10 cellular contexts compared by ENCODE assay signal in the genomic region with DNA sequence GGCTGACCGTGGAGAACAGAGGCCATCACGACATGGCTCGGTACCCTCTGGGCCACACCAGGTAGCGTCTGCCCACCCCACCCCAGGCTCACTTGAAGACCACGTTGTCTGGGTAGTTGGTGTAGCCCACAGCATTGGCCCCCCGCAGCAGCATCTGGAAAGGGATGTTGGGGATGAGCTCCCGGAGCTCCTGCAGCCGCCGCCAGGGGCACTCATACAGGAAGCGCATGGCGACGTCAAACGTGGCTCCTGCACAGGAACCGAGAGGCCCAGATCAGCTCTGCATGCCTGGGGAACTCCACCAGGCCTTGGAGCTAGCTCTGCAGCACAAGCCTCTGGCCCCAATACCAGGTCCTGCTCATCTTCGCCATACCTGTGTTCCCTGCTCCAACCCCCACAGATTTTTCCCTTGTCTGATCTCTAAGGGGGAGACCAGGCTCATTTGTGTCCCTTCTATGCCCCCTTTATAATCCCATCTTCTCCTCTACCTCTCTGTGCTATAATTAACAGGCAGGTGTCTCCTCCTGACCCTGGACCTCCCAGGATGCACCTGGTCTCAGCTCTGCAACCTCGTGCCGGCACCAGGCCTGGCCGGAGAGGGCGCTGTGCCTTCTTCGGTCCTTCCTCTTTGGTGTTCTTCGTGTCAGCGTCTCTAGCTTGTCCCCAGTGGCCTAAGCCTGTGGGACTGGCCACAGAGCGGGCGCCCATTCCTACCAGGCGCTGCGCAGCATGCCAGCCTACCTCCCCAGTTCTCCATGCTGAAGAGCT. TPM values are rescaled to one million over a fixed set of nuclear protein-coding genes. Genes with fewer than 3 reads are reported as not detected.
DNase-seq lines count a peak whose midpoint lies in the region; ATAC-seq and TF ChIP-seq lines count a peak whose summit lies in the region.
"Had no signal": no experiment of that assay in that cellular context is flagged by ENCODE, and none has a peak within 500 bp of the region (broad histone marks: within the 10 kb centered on the region; RNA-seq: fewer than 3 reads in every experiment).

No MANE protein-coding gene starts in this region.

- peaks cover 16% of the 10 kb centered on the region for H3K4me1 Mint-ChIP-seq in activated B cell treated with CpG ODN at 0.5 μM for 24 hours

- no peak overlapping the region for H3K4me3 Mint-ChIP-seq in activated B cell treated with CpG ODN at 0.5 μM for 24 hours

- H3K9me3 Mint-ChIP-seq in activated B cell treated with CpG ODN at 0.5 μM for 24 hours = no peaks in the 10 kb centered on the region

- ATAC-seq in activated B cell treated with CpG ODN at 0.5 μM for 24 hours (ENCODE audit: low read depth) (peak; percentile 9), omental fat pad (ENCODE audit: low FRiP score) (no peak)

- H3K27me3 ChIP-seq in kidney epithelial cell (ENCODE audit: control insufficient read depth, insufficient read depth, low read length) = no peaks in the 10 kb centered on the region

- POLR2A ChIA-PET in activated B cell treated with CpG ODN at 0.5 μM for 24 hours (lab: Charles Lee) = interaction anchor here (0.6 to 6.2 kb wide), 2 partner anchors 8 to 34 kb away, joined by 3 to 123 read pairs; a partner anchor contains a TSS

- intact Hi-C loops in activated B cell treated with CpG ODN at 0.5 μM for 24 hours (cut with micrococcal nuclease) = no loop called here

- TF ChIP-seq CTCF in GM13976 (IDR thresholded peaks at IDR 0.05; ENCODE audit: borderline replicate concordance, control extremely low read depth, extremely low read depth, insufficient read depth, missing control alignments) = no peak
- no peak for TF ChIP-seq CTCF in activated B cell treated with CpG ODN at 0.5 μM for 24 hours (IDR thresholded peaks at IDR 0.05)
- TF ChIP-seq CTCF in kidney epithelial cell (IDR thresholded peaks at IDR 0.05; ENCODE audit: insufficient read depth, low read length, poor library complexity, severe bottlenecking) = peak; percentile 6
- TF ChIP-seq CTCF in omental fat pad (IDR thresholded peaks at IDR 0.05) = no peak

- no peak overlapping the region for H3K27ac Mint-ChIP-seq in activated B cell treated with CpG ODN at 0.5 μM for 24 hours

- H3K4me3 ChIP-seq in kidney epithelial cell (ENCODE audit: low read depth, low read length) = no peak overlapping the region
- H3K4me3 ChIP-seq: prostate gland had no signal

- no peaks in the 10 kb centered on the region for H3K36me3 ChIP-seq in kidney epithelial cell (ENCODE audit: control insufficient read depth, insufficient read depth, low read length)
- H3K36me3 ChIP-seq: prostate gland had no signal

- in situ Hi-C loops in GM13976 (cut with MboI; ENCODE audit: low sequenced_read_pairs, unreplicated experiment) = no loop called here

- no peaks in the 10 kb centered on the region for H3K27me3 Mint-ChIP-seq in activated B cell treated with CpG ODN at 0.5 μM for 24 hours

- CTCF ChIA-PET in activated B cell treated with CpG ODN at 0.5 μM for 24 hours (lab: Charles Lee) = interaction anchor here (1.0 kb wide), 2 partner anchors 17 to 152 kb away, joined by 3 read pairs; no protein-coding TSS in a partner anchor

- DNase-seq in COLO668 (lab: John Stamatoyannopoulos, UW; ENCODE audit: unreplicated experiment) = peak; percentile 58
- DNase-seq in GM13976 (ENCODE audit: low spot score) = peak; percentile 68
- no peak for DNase-seq in activated B cell treated with CpG ODN at 0.5 μM for 24 hours
- no peak for DNase-seq in kidney epithelial cell (ENCODE audit: low read depth)
- DNase-seq in cerebellar nuclear complex (lab: John Stamatoyannopoulos, UW) = no peak
- no peak for DNase-seq in NCI-H128 (lab: John Stamatoyannopoulos, UW; ENCODE audit: unreplicated experiment)
- no peak for DNase-seq in omental fat pad (ENCODE audit: low spot score)
- DNase-seq: caudate nucleus, NCI-H187 had no signal

- H3K36me3 Mint-ChIP-seq in activated B cell treated with CpG ODN at 0.5 μM for 24 hours (ENCODE audit: low read depth) = peaks cover 5% of the 10 kb centered on the region

RNA-seq across cellular contexts. Expression of a gene that starts 5.0 kb away (rescaled TPM):
- total RNA-seq in activated B cell treated with CpG ODN at 0.5 μM for 24 hours = 3.4 and 3.8 TPM in 2 replicates
- 53.5 and 72.3 TPM in 2 replicates for total RNA-seq in kidney epithelial cell
- 10 to 100 TPM; 10.2 to 16.6 (median 12.4) TPM for total RNA-seq in omental fat pad

RNA-seq across cellular contexts. Expression of a gene that starts 8.6 kb away (rescaled TPM):
- total RNA-seq in activated B cell treated with CpG ODN at 0.5 μM for 24 hours (20.1 and 21.4 TPM in 2 replicates), kidney epithelial cell (45.2 and 52.7 TPM in 2 replicates), omental fat pad (10 to 100 TPM; 12.8 to 20.4 (median 14.5) TPM)

Comparison
In these comparisons a context has a peak if more than half of its experiments do, and no peak if none do; other contexts are left out.
1. DNase-seq: peak in COLO668 (single experiment) and GM13976 (single experiment); none in activated B cell treated with CpG ODN at 0.5 μM for 24 hours (single experiment), kidney epithelial cell (single experiment), cerebellar nuclear complex (0 of 2), NCI-H128 (single experiment) and omental fat pad (single experiment).